Comparison of ENCODE assay signal across 20 cellular contexts in genomic region chr9:132731230-132731629, GRCh38.
DNase-seq lines count a peak whose midpoint lies in the region; ATAC-seq and TF ChIP-seq lines count a peak whose summit lies in the region.
"Had no signal": no experiment of that assay in that cellular context is flagged by ENCODE, and none has a peak within 500 bp of the region (broad histone marks: within the 10 kb centered on the region; RNA-seq: fewer than 3 reads in every experiment).

No MANE protein-coding gene starts in this region.

- no peaks in the 10 kb centered on the region for H3K4me1 ChIP-seq in mammary epithelial cell (ENCODE audit: insufficient read depth, low read length)
- H3K4me1 ChIP-seq in esophagus (ENCODE audit: control insufficient read depth in 2 of 2, insufficient read depth in 2 of 2, low read length in 1 of 2), result peaks cover 2 to 22% of the 10 kb centered on the region in 2 donors
- peaks cover 6% of the 10 kb centered on the region for H3K4me1 ChIP-seq in mucosa of descending colon (ENCODE audit: low read depth)
- H3K4me1 ChIP-seq: BE2C, HAP-1 had no signal

- no peak overlapping the region for H3K27ac Mint-ChIP-seq in MCF 10A (ENCODE audit: low read depth, unreplicated experiment)
- H3K27ac Mint-ChIP-seq: CD4-positive, alpha-beta memory T cell had no signal

- H3K27me3 ChIP-seq in mammary epithelial cell (ENCODE audit: insufficient read depth, low read length) (peaks cover 6% of the 10 kb centered on the region), esophagus (ENCODE audit: control insufficient read depth in 1 of 2, insufficient read depth in 2 of 2, low read length in 2 of 2) (no peaks in the 10 kb centered on the region), H7 (ENCODE audit: control insufficient read depth, insufficient read depth, low read length) (no peaks in the 10 kb centered on the region)
- H3K27me3 ChIP-seq: BE2C, SJCRH30 had no signal

- H3K9me3 Mint-ChIP-seq in MCF 10A (ENCODE audit: unreplicated experiment), result no peaks in the 10 kb centered on the region

- BruUV-seq in mammary epithelial cell (replicated peaks; lab: Mats Ljungman, UMichigan), result no TSS peak
- no TSS peak for BruUV-seq in MCF 10A (replicated peaks; lab: Mats Ljungman, UMichigan)

- dilution Hi-C loops in mammary epithelial cell (cut with HindIII; ENCODE audit: low sequenced_read_pairs), result no loop called here

- H3K36me3 Mint-ChIP-seq in MCF 10A (ENCODE audit: insufficient read depth, unreplicated experiment), result no peaks in the 10 kb centered on the region
- H3K36me3 Mint-ChIP-seq: CD4-positive, alpha-beta memory T cell had no signal

- H3K79me2 ChIP-seq in mammary epithelial cell (ENCODE audit: insufficient read depth, low read length), result no peaks in the 10 kb centered on the region

- POLR2A ChIA-PET in MCF 10A (lab: Yijun Ruan, JAX), result no interaction called here

- H3K4me3 Mint-ChIP-seq in MCF 10A (ENCODE audit: unreplicated experiment), result no peak overlapping the region
- H3K4me3 Mint-ChIP-seq: CD4-positive, alpha-beta memory T cell had no signal

- H3K36me3 ChIP-seq in mammary epithelial cell (ENCODE audit: insufficient read depth, low read length) (no peaks in the 10 kb centered on the region), esophagus (ENCODE audit: control insufficient read depth in 2 of 2, insufficient read depth in 2 of 2, low read length in 1 of 2) (no peaks in the 10 kb centered on the region), mucosa of descending colon (ENCODE audit: low read depth) (no peaks in the 10 kb centered on the region), H7 (replicated peaks; ENCODE audit: control insufficient read depth, insufficient read depth, low read length) (no peaks in the 10 kb centered on the region)
- H3K36me3 ChIP-seq: BE2C, HAP-1, SJCRH30 had no signal

- H3K27ac ChIP-seq in mammary epithelial cell (ENCODE audit: insufficient read depth, low read depth, low read length) (no peak overlapping the region), esophagus (ENCODE audit: low read depth in 2 of 2, low read length in 1 of 2) (peak overlapping the region; percentile 67 to 96)
- H3K27ac ChIP-seq: HL-60, KMS-11, SJCRH30 had no signal

- peak; percentile 92 for ATAC-seq in mucosa of descending colon

- 90% methylated on average over 2 of the region's 3 CpGs for WGBS in mammary epithelial cell (ENCODE audit: low coverage, missing lambda C conversion rate)
- WGBS in esophagus, 2 donors, result 49 to 50% methylated on average over 3 of the region's 3 CpGs

- H3K4me3 ChIP-seq in mammary epithelial cell (replicated peaks in 1 of 3; ENCODE audit: insufficient read depth in 1 of 3, low read depth in 2 of 3, low read length in 3 of 3) (no peak overlapping the region), esophagus (ENCODE audit: low read depth in 1 of 2, low read length in 2 of 2) (no peak overlapping the region), mucosa of descending colon (no peak overlapping the region), H7 (ENCODE audit: insufficient read depth, low read depth, low read length) (no peak overlapping the region)
- H3K4me3 ChIP-seq: HAP-1, SJCRH30 had no signal

- H3K4me2 ChIP-seq in mammary epithelial cell (ENCODE audit: insufficient read depth, low read depth, low read length), result no peak overlapping the region
- H3K4me2 ChIP-seq: KMS-11 had no signal

- no peaks in the 10 kb centered on the region for H3K4me1 Mint-ChIP-seq in MCF 10A (ENCODE audit: insufficient read depth, unreplicated experiment)
- H3K4me1 Mint-ChIP-seq: CD4-positive, alpha-beta memory T cell had no signal

- H3K27me3 Mint-ChIP-seq in MCF 10A (ENCODE audit: insufficient read depth, unreplicated experiment), result peaks cover 48% of the 10 kb centered on the region

- intact Hi-C loops in mammary epithelial cell (cut with micrococcal nuclease) (no loop called here), MCF 10A (cut with micrococcal nuclease) (no loop called here), mucosa of descending colon (cut with DNase I, micrococcal nuclease) (no loop called here)

- TF ChIP-seq CTCF in mammary epithelial cell (conservative IDR thresholded peaks at IDR 0.05 in 1 of 2, IDR thresholded peaks at IDR 0.05 in 1 of 2; ENCODE audit: extremely low read depth in 1 of 2, insufficient read depth in 1 of 2, low read depth in 1 of 2, low read length in 2 of 2) (no peak), MCF 10A (IDR thresholded peaks at IDR 0.05; ENCODE audit: unreplicated experiment) (no peak), mucosa of descending colon (IDR thresholded peaks at IDR 0.05) (no peak)

- H3K9me3 ChIP-seq in mammary epithelial cell (replicated peaks; ENCODE audit: insufficient read depth, low read length) (no peaks in the 10 kb centered on the region), esophagus (ENCODE audit: control insufficient read depth in 2 of 2, insufficient read depth in 1 of 2, low read depth in 1 of 2, low read length in 1 of 2) (no peaks in the 10 kb centered on the region), mucosa of descending colon (no peaks in the 10 kb centered on the region)
- H3K9me3 ChIP-seq: BE2C, HAP-1, SJCRH30 had no signal

- no peaks in the 10 kb centered on the region for H4K20me1 ChIP-seq in mammary epithelial cell (ENCODE audit: insufficient read depth, low read length)

- no peak overlapping the region for H3K9ac ChIP-seq in mammary epithelial cell (ENCODE audit: insufficient read depth, low read length)
- H3K9ac ChIP-seq: KMS-11 had no signal

- in situ Hi-C loops in mammary epithelial cell (cut with MboI; ENCODE audit: low sequenced_read_pairs in 2 of 2), result no loop called here

- CTCF ChIA-PET in mammary epithelial cell (lab: Charles Lee; ENCODE audit: low non-redundant PET), result no interaction called here
- CTCF ChIA-PET in MCF 10A (lab: Yijun Ruan, JAX), result no interaction called here

- DNase-seq in mammary epithelial cell (peak; percentile 12), MCF 10A (ENCODE audit: unreplicated experiment) (no peak), mucosa of descending colon (peak in 2 of 3 donors; percentile 32 to 54), NCI-H2227 (lab: John Stamatoyannopoulos, UW; ENCODE audit: unreplicated experiment) (no peak), NCI-H2171 treated with DMSO at 0.1 percent for 48 hours (lab: John Stamatoyannopoulos, UW) (no peak), H7 (no peak), activated gamma-delta T cell treated with Interleukin-2 at 50 U/mL for 16 hours (no peak)
- DNase-seq: 8988T; BE2C; Calu3; CD4-positive, alpha-beta memory T cell; NCI-H1417 treated with DMSO at 0.1 percent for 48 hours; NCI-H1930; NCI-H510A treated with DMSO at 0.1 percent for 48 hours; NCI-H774; SJCRH30 had no signal

- H2AFZ ChIP-seq in mammary epithelial cell (ENCODE audit: low read depth, low read length), result no peak overlapping the region

Comparison
In these comparisons a context has a peak if more than half of its experiments do, and no peak if none do; other contexts are left out.
1. DNase-seq: peak in mammary epithelial cell (single experiment) and mucosa of descending colon (2 of 3); none in MCF 10A (single experiment), NCI-H2227 (single experiment), NCI-H2171 treated with DMSO at 0.1 percent for 48 hours (single experiment), H7 (single experiment) and activated gamma-delta T cell treated with Interleukin-2 at 50 U/mL for 16 hours (single experiment).